ENCODE assay signal across 1 cellular context in the genomic region with DNA sequence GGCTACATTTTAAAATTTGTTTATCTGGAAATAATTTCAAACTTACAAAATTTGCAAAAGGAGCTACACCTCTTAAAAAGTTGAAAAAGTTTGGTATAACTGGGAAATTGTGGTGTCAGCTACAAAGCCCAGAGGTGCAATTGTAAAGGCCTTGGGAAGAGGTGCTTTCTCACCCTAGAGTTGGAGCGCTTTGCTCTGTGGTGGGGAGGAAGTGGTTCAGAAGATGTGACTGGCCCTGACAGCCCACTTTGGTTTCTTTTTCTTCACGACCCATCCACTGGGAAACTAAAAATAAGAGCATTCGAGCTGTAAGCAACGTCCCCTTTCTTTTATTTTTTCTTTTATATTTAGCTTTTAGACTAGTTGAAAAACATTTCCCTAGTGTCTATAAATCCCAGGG.
TF ChIP-seq lines count a peak whose summit lies in the region.

No MANE protein-coding gene starts in this region.

TF ChIP-seq in GM12878, 131 proteins besides CTCF, POLR2A, EP300 and RAD21 (continued from another document):
- TF ChIP-seq, protein P1, sequence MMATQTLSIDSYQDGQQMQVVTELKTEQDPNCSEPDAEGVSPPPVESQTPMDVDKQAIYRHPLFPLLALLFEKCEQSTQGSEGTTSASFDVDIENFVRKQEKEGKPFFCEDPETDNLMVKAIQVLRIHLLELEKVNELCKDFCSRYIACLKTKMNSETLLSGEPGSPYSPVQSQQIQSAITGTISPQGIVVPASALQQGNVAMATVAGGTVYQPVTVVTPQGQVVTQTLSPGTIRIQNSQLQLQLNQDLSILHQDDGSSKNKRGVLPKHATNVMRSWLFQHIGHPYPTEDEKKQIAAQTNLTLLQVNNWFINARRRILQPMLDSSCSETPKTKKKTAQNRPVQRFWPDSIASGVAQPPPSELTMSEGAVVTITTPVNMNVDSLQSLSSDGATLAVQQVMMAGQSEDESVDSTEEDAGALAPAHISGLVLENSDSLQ (IDR thresholded peaks at IDR 0.05): no peak
- TF ChIP-seq FOXM1 (IDR thresholded peaks at IDR 0.05; ENCODE audit: low read depth, low read length) (no peak), RUNX3 (IDR thresholded peaks at IDR 0.05; ENCODE audit: low read length) (no peak), ESRRA (IDR thresholded peaks at IDR 0.05; ENCODE audit: low read length) (no peak), CBX3 (IDR thresholded peaks at IDR 0.05; ENCODE audit: borderline replicate concordance, low read depth) (no peak), TCF7 (IDR thresholded peaks at IDR 0.05; ENCODE audit: borderline replicate concordance) (no peak)
- TF ChIP-seq, protein P2, sequence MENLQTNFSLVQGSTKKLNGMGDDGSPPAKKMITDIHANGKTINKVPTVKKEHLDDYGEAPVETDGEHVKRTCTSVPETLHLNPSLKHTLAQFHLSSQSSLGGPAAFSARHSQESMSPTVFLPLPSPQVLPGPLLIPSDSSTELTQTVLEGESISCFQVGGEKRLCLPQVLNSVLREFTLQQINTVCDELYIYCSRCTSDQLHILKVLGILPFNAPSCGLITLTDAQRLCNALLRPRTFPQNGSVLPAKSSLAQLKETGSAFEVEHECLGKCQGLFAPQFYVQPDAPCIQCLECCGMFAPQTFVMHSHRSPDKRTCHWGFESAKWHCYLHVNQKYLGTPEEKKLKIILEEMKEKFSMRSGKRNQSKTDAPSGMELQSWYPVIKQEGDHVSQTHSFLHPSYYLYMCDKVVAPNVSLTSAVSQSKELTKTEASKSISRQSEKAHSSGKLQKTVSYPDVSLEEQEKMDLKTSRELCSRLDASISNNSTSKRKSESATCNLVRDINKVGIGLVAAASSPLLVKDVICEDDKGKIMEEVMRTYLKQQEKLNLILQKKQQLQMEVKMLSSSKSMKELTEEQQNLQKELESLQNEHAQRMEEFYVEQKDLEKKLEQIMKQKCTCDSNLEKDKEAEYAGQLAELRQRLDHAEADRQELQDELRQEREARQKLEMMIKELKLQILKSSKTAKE (IDR thresholded peaks at IDR 0.05; ENCODE audit: low read depth, poor library complexity, severe bottlenecking): no peak
